15 cellular contexts compared by ENCODE assay signal in genomic region chr17:60387666-60388065, GRCh38. TPM values are rescaled to one million over a fixed set of nuclear protein-coding genes. Genes with fewer than 3 reads are reported as not detected.
A peak's percentile ranks its signal among the peaks of the same experiment; 100 is the strongest.
DNase-seq lines count a peak whose midpoint lies in the region; ATAC-seq and TF ChIP-seq lines count a peak whose summit lies in the region.
"Had no signal": no experiment of that assay in that cellular context is flagged by ENCODE, and none has a peak within 500 bp of the region (broad histone marks: within the 10 kb centered on the region; RNA-seq: fewer than 3 reads in every experiment).

No MANE protein-coding gene starts in this region.

- H3K36me3 ChIP-seq in neutrophil, result no peaks in the 10 kb centered on the region
- no peaks in the 10 kb centered on the region for H3K36me3 ChIP-seq in gastroesophageal sphincter

- no peaks in the 10 kb centered on the region for H3K27me3 ChIP-seq in HL-60 (ENCODE audit: insufficient read depth, poor library complexity, severe bottlenecking)
- H3K27me3 ChIP-seq in neutrophil, result no peaks in the 10 kb centered on the region
- H3K27me3 ChIP-seq in gastroesophageal sphincter, result no peaks in the 10 kb centered on the region

- no peak for TF ChIP-seq EP300 in gastroesophageal sphincter (IDR thresholded peaks at IDR 0.05)

- ATAC-seq in gastroesophageal sphincter, result no peak
- ATAC-seq: Panc1 had no signal

- H3K4me3 ChIP-seq in HL-60 (replicated peaks; ENCODE audit: insufficient read depth, low read length), result no peak overlapping the region
- H3K4me3 ChIP-seq in NB4 (ENCODE audit: low read depth, low read length), result peak overlapping the region; percentile 39
- H3K4me3 ChIP-seq in neutrophil (ENCODE audit: low read depth in 1 of 2, low read length in 1 of 2), result no peak overlapping the region
- H3K4me3 ChIP-seq in gastroesophageal sphincter, result no peak overlapping the region

- 69 to 84% methylated on average over 3 of the region's 3 CpGs for WGBS in gastroesophageal sphincter (ENCODE audit: low coverage in 1 of 2), 2 donors

- peak overlapping the region; percentile 44; the same call in 1 of the 2 replicates for H3K27ac ChIP-seq in HL-60 (replicated peaks)
- peak overlapping the region; percentile 98 for H3K27ac ChIP-seq in neutrophil
- H3K27ac ChIP-seq in gastroesophageal sphincter, result no peak overlapping the region

- H3K4me1 ChIP-seq in neutrophil (ENCODE audit: control insufficient read depth in 1 of 2, insufficient read depth in 1 of 2, low read depth in 1 of 2, low read length in 1 of 2) (peaks cover 76 to 84% of the 10 kb centered on the region in 2 experiments), gastroesophageal sphincter (peaks cover 2 to 79% (median 28%) of the 10 kb centered on the region in 3 donors)

- DNase-seq in HL-60 (ENCODE audit: low read depth in 1 of 2, low spot score in 1 of 2), result no peak
- DNase-seq in NB4 (ENCODE audit: low read depth), result no peak
- DNase-seq in erythroblast (lab: John Stamatoyannopoulos, UW), result no peak
- DNase-seq in NCI-H1694 treated with DMSO at 0.1 percent for 48 hours (lab: John Stamatoyannopoulos, UW), result no peak
- DNase-seq in NCI-H2029 treated with DMSO at 0.1 percent for 48 hours (lab: John Stamatoyannopoulos, UW), result no peak
- DNase-seq: CD4-positive, CD25-positive, alpha-beta regulatory T cell; DMS53; NCI-H1436; NCI-H2081 treated with DMSO at 0.1 percent for 48 hours; NCI-H524; T-helper 1 cell had no signal

- TF ChIP-seq CTCF in HL-60 (IDR thresholded peaks at IDR 0.05; ENCODE audit: insufficient read depth, low read length) (no peak), NB4 (IDR thresholded peaks at IDR 0.05; ENCODE audit: low read depth, low read length) (no peak), neutrophil (IDR thresholded peaks at IDR 0.05) (no peak), gastroesophageal sphincter (IDR thresholded peaks at IDR 0.05) (no peak)

- TF ChIP-seq POLR2A in NB4 (IDR thresholded peaks at IDR 0.05; ENCODE audit: extremely low read depth, insufficient read length), result no peak
- TF ChIP-seq POLR2A in erythroblast (IDR thresholded peaks at IDR 0.05; ENCODE audit: low read length), result peak; percentile 1
- TF ChIP-seq POLR2A in gastroesophageal sphincter (IDR thresholded peaks at IDR 0.05), result no peak

- H3K9me3 ChIP-seq in neutrophil (no peaks in the 10 kb centered on the region), gastroesophageal sphincter (no peaks in the 10 kb centered on the region)

RNA-seq across cellular contexts. Expression of gene USP32, which starts 4.3 kb away (rescaled TPM):
- total RNA-seq in gastroesophageal sphincter, result 10 to 100 TPM; 44.1 to 55.5 (median 51.4) TPM

RNA-seq across cellular contexts. Expression of gene CHCT1, which starts 34.6 kb away (rescaled TPM):
- total RNA-seq in gastroesophageal sphincter, result not detected
- total RNA-seq: CD4-positive, CD25-positive, alpha-beta regulatory T cell; SK-MEL-5 had no signal

Comparison
In these comparisons a context has a peak if more than half of its experiments do, and no peak if none do; other contexts are left out.
1. H3K27ac ChIP-seq: peak in HL-60 (single experiment) and neutrophil (single experiment); none in gastroesophageal sphincter (0 of 4).